Comparison of ENCODE assay signal across 8 cellular contexts in genomic region chr1:180154325-180155201, GRCh38. TPM values are rescaled to one million over a fixed set of nuclear protein-coding genes. Genes with fewer than 3 reads are reported as not detected.
DNase-seq lines count a peak whose midpoint lies in the region; ATAC-seq and TF ChIP-seq lines count a peak whose summit lies in the region.

Gene QSOX1 (plus strand): TSS chr1:180154869. CDS start chr1:180154908, 39 bp downstream.

- intact Hi-C loops in CD8-positive, alpha-beta T cell (cut with DNase I, micrococcal nuclease): loop anchor here (1.0 to 10.0 kb wide), 14 partner anchors 14 to 1430 kb away; partner anchors contain the start of genes STX6 (in 2 of the 2), AXDND1 (in 1 of the 2), CEP350 (in 1 of the 2) and FAM20B (in 1 of the 2)

- no peaks in the 10 kb centered on the region for H3K27me3 ChIP-seq in CD8-positive, alpha-beta T cell (ENCODE audit: insufficient read depth, low read length)

- H3K27ac ChIP-seq in CD8-positive, alpha-beta T cell (ENCODE audit: low read depth, low read length): peak within 1 kb of the TSS; percentile 60

- peaks cover 22% of the 10 kb centered on the region for H3K4me1 ChIP-seq in CD8-positive, alpha-beta T cell (ENCODE audit: insufficient read depth, low read length)

- H3K27ac Mint-ChIP-seq in CD8-positive, alpha-beta T cell: peak within 1 kb of the TSS; percentile 87

- ATAC-seq in CD8-positive, alpha-beta T cell: peak; percentile 96
- ATAC-seq in GM19452 (IDR thresholded peaks at IDR 0.05; ENCODE audit: unreplicated experiment): peak; percentile 93

- CTCF ChIA-PET in CD8-positive, alpha-beta T cell (lab: Charles Lee): interaction anchor here (0.6 to 1.7 kb wide), 5 partner anchors 19 to 1026 kb away, joined by 3 to 5 read pairs (median 3); no protein-coding TSS in a partner anchor

- H3K4me1 Mint-ChIP-seq in CD8-positive, alpha-beta T cell (ENCODE audit: low read depth): peaks cover 43% of the 10 kb centered on the region

- no peaks in the 10 kb centered on the region for H3K36me3 ChIP-seq in CD8-positive, alpha-beta T cell (ENCODE audit: insufficient read depth, low read length)

- no peaks in the 10 kb centered on the region for H3K36me3 Mint-ChIP-seq in CD8-positive, alpha-beta T cell

- H3K4me3 ChIP-seq in CD8-positive, alpha-beta T cell (ENCODE audit: low read depth, low read length): peak within 1 kb of the TSS; percentile 86

- H3K27me3 Mint-ChIP-seq in CD8-positive, alpha-beta T cell (ENCODE audit: low read depth): no peaks in the 10 kb centered on the region

- TF ChIP-seq CTCF in CD8-positive, alpha-beta T cell (IDR thresholded peaks at IDR 0.05): no peak

- no peaks in the 10 kb centered on the region for H3K9me3 ChIP-seq in CD8-positive, alpha-beta T cell (ENCODE audit: low read length)

- no peaks in the 10 kb centered on the region for H3K9me3 Mint-ChIP-seq in CD8-positive, alpha-beta T cell

- peak; percentile 77 to 93 (median 85) for DNase-seq in CD8-positive, alpha-beta T cell
- DNase-seq in HK-2 (ENCODE audit: unreplicated experiment) (peak; percentile 97), NK-92 (lab: John Stamatoyannopoulos, UW; ENCODE audit: unreplicated experiment) (peak; percentile 24), lung microvascular endothelial cell (ENCODE audit: low read depth in 2 of 2) (peak; percentile 93)
- peak; percentile 95 for DNase-seq in activated CD8-positive, alpha-beta memory T cell treated with anti-CD3 and anti-CD28 coated beads for 24 hours
- peak; percentile 85 for DNase-seq in effector CD4-positive, alpha-beta T cell
- DNase-seq in stimulated activated CD4-positive, alpha-beta T cell treated with anti-CD3 and anti-CD28 coated beads, TNF-alpha, amount 100 ng/mL, for 48 hours (ENCODE audit: low read depth in 3 of 3): peak; percentile 79 to 82 (median 82)

- H3K4me3 Mint-ChIP-seq in CD8-positive, alpha-beta T cell: peak within 1 kb of the TSS; percentile 91

- POLR2A ChIA-PET in CD8-positive, alpha-beta T cell (lab: Charles Lee): interaction anchor here (0.8 to 1.6 kb wide), 4 partner anchors 10 to 949 kb away, joined by 3 to 9 read pairs (median 3); partner anchors contain the start of gene TOR1AIP1

RNA-seq across cellular contexts. Expression of gene QSOX1, which starts in this region (rescaled TPM):
- total RNA-seq in CD8-positive, alpha-beta T cell: 10 to 100 TPM; 12.8 to 12.9 TPM
- total RNA-seq in lung microvascular endothelial cell: 36.8 and 51.2 TPM in 2 replicates

Comparison
In these comparisons a context has a peak if more than half of its experiments do, and no peak if none do; other contexts are left out.
1. Peak in every context shown above with its lines: DNase-seq, ATAC-seq, H3K4me3 ChIP-seq and H3K27ac ChIP-seq.
2. DNase-seq: peak in every context shown above with its lines; median percentile 97 in HK-2; 95 in activated CD8-positive, alpha-beta memory T cell treated with anti-CD3 and anti-CD28 coated beads for 24 hours; 93 in lung microvascular endothelial cell; 85 in CD8-positive, alpha-beta T cell; 85 in effector CD4-positive, alpha-beta T cell; 82 in stimulated activated CD4-positive, alpha-beta T cell treated with anti-CD3 and anti-CD28 coated beads, TNF-alpha, amount 100 ng/mL, for 48 hours; 24 in NK-92.